Comparison of ENCODE assay signal across 13 cellular contexts in genomic region chr3:161800985-161801559, GRCh38.
"Had no signal": no experiment of that assay in that cellular context is flagged by ENCODE, and none has a peak within 500 bp of the region (broad histone marks: within the 10 kb centered on the region; RNA-seq: fewer than 3 reads in every experiment).

No MANE protein-coding gene starts in this region.

- H3K9me3 ChIP-seq: pancreas, sigmoid colon, thoracic aorta had no signal

- H3K36me3 ChIP-seq: pancreas, sigmoid colon, spleen, thoracic aorta had no signal

- H3K4me1 ChIP-seq: foreskin keratinocyte, pancreas, sigmoid colon, spleen had no signal

- H3K27ac ChIP-seq: foreskin keratinocyte, pancreas, sigmoid colon, spleen, thoracic aorta had no signal

- H3K27me3 ChIP-seq: foreskin keratinocyte, pancreas, sigmoid colon, spleen had no signal

- ATAC-seq: activated T-helper 17 cell treated with anti-CD3 and anti-CD28 coated beads, Interleukin-2, amount 50 U/mL, for 72 hours; effector memory CD8-positive, alpha-beta T cell; foreskin keratinocyte; naive thymus-derived CD8-positive, alpha-beta T cell; pancreas had no signal

- DNase-seq: activated naive CD4-positive, alpha-beta T cell treated with anti-CD3 and anti-CD28 coated beads, Interleukin-2, amount 10 ng/mL, durations not matched to agents 7 days and 5 days; dermis blood vessel endothelial cell; effector memory CD8-positive, alpha-beta T cell; foreskin keratinocyte; glutamatergic neuron; hypothalamus; mesenchymal stem cell; naive thymus-derived CD8-positive, alpha-beta T cell; pancreas; sigmoid colon; spleen had no signal

- H3K4me3 ChIP-seq: pancreas, sigmoid colon, spleen, thoracic aorta had no signal
